28 cellular contexts compared by ENCODE assay signal in the genomic region with DNA sequence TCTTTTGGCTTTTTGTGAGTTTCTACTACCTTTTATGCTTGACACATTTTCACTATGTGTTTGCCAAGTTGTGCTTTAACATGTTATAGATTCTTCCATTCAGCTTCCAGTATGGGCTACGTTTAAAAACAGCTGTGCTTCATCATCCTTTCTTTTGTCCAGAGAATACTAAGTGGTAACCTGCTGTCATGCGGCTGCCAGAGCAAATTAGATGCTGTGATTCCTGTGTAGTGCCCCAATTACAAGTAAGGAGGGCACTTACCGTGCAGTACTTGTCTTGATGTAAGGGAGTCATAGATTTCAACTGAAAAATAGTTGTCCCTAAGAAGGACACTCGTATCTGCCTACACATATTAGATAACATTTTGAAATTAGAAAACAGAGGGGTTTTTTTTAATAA.
"Had no signal": no experiment of that assay in that cellular context is flagged by ENCODE, and none has a peak within 500 bp of the region (broad histone marks: within the 10 kb centered on the region; RNA-seq: fewer than 3 reads in every experiment).

No MANE protein-coding gene starts in this region.

- H3K4me3 ChIP-seq: adrenal gland, body of pancreas, colonic mucosa, esophagus squamous epithelium, left ventricle myocardium inferior, stomach, thyroid gland, upper lobe of left lung, vagina had no signal

- H3K27ac ChIP-seq: adrenal gland, body of pancreas, colonic mucosa, epithelial cell of prostate, esophagus squamous epithelium, left ventricle myocardium inferior, stomach, thyroid gland, upper lobe of left lung, vagina had no signal

- H3K4me1 ChIP-seq: adrenal gland, body of pancreas, colonic mucosa, esophagus squamous epithelium, left ventricle myocardium inferior, stomach, thyroid gland, upper lobe of left lung, vagina had no signal

- DNase-seq: activated B cell treated with CpG ODN at 0.5 μM for 24 hours; activated CD4-positive, alpha-beta T cell treated with anti-CD3 and anti-CD28 coated beads, Interleukin-2, amount 50 U/mL, for 1 hour; activated CD8-positive, alpha-beta memory T cell treated with anti-CD3 and anti-CD28 coated beads, Interleukin-2, amount 10 ng/mL, durations not matched to agents 7 days and 5 days; activated CD8-positive, alpha-beta T cell treated with anti-CD3 and anti-CD28 coated beads for 36 hours; activated naive CD4-positive, alpha-beta T cell treated with Interleukin-2 at 50 U/mL for 16 hours; activated naive CD8-positive, alpha-beta T cell treated with anti-CD3 and anti-CD28 coated beads for 36 hours; activated T-cell treated with anti-CD3 and anti-CD28 coated beads, Interleukin-2, amount 50 U/mL, for 48 hours; adrenal gland; aorta; body of pancreas; colonic mucosa; effector CD8-positive, alpha-beta T cell; esophagus squamous epithelium; foreskin melanocyte; left ventricle myocardium inferior; naive B cell; nephron progenitor cell; occipital lobe; right cardiac atrium; stimulated activated CD4-positive, alpha-beta T cell treated with anti-CD3 and anti-CD28 coated beads, Interleukin-15, amount 100 ng/mL, for 24 hours; stimulated activated CD4-positive, alpha-beta T cell treated with anti-CD3 and anti-CD28 coated beads, Interleukin-2, amount 100 ng/mL, for 24 hours; stimulated activated naive B cell treated with anti-CD40 and anti-IgM and Interleukin-4, amounts not matched to agents 10 μg/mL and 1 μg/mL and 100 μg/mL, for 72 hours; stomach; T-helper 2 cell; thyroid gland; upper lobe of left lung had no signal

- ATAC-seq: activated CD8-positive, alpha-beta memory T cell treated with anti-CD3 and anti-CD28 coated beads, Interleukin-2, amount 10 ng/mL, durations not matched to agents 7 days and 5 days; activated CD8-positive, alpha-beta T cell treated with anti-CD3 and anti-CD28 coated beads for 36 hours; body of pancreas; right cardiac atrium; stimulated activated naive B cell treated with anti-CD40 and anti-IgM and Interleukin-4, amounts not matched to agents 10 μg/mL and 1 μg/mL and 100 μg/mL, for 72 hours had no signal

- H3K9me3 ChIP-seq: adrenal gland, body of pancreas, colonic mucosa, esophagus squamous epithelium, stomach, thyroid gland, upper lobe of left lung, vagina had no signal

- H3K27me3 ChIP-seq: adrenal gland, body of pancreas, colonic mucosa, esophagus squamous epithelium, stomach, thyroid gland, upper lobe of left lung, vagina had no signal

- H3K36me3 ChIP-seq: adrenal gland, colonic mucosa, esophagus squamous epithelium, left ventricle myocardium inferior, stomach, thyroid gland, upper lobe of left lung, vagina had no signal
